ENCODE assay signal across 1 cellular context in genomic region chr1:32715901-32716311, GRCh38.
TF ChIP-seq lines count a peak whose summit lies in the region.

No MANE protein-coding gene starts in this region.

TF ChIP-seq in HepG2, 621 proteins besides CTCF, POLR2A, EP300 and RAD21 (continued from another document):
- no peak for TF ChIP-seq POGK (CRISPR knock-in tag; conservative IDR thresholded peaks at IDR 0.05)
- no peak for TF ChIP-seq ZNF713 (CRISPR knock-in tag; IDR thresholded peaks at IDR 0.05)
- no peak for TF ChIP-seq MEF2D (CRISPR knock-in tag; IDR thresholded peaks at IDR 0.05)
- no peak for TF ChIP-seq HNF4A (CRISPR knock-in tag; IDR thresholded peaks at IDR 0.05)
- TF ChIP-seq ZNF20 (CRISPR knock-in tag; IDR thresholded peaks at IDR 0.05): no peak
- no peak for TF ChIP-seq ZNF17 (CRISPR knock-in tag; IDR thresholded peaks at IDR 0.05)
- no peak for TF ChIP-seq FOXC1 (CRISPR knock-in tag; IDR thresholded peaks at IDR 0.05; ENCODE audit: borderline replicate concordance)
- peak; percentile 3; the same call in 1 of the 2 replicates for TF ChIP-seq ZNF879 (CRISPR knock-in tag; IDR thresholded peaks at IDR 0.05)
- TF ChIP-seq POLR2AphosphoS2 (IDR thresholded peaks at IDR 0.05; ENCODE audit: low read depth, low read length): no peak
- no peak for TF ChIP-seq KAT2B (IDR thresholded peaks at IDR 0.05; ENCODE audit: borderline replicate concordance, low read depth, low read length)
- no peak for TF ChIP-seq MXD3 (CRISPR knock-in tag; IDR thresholded peaks at IDR 0.05)
- no peak for TF ChIP-seq ZBTB4 (CRISPR knock-in tag; IDR thresholded peaks at IDR 0.05; ENCODE audit: borderline replicate concordance)
- TF ChIP-seq SRSF1 (optimal IDR thresholded peaks at IDR 0.05; ENCODE audit: low read depth, low read length): no peak
- TF ChIP-seq NFYB (CRISPR knock-in tag; IDR thresholded peaks at IDR 0.05): no peak
- TF ChIP-seq TBX2 (CRISPR knock-in tag; IDR thresholded peaks at IDR 0.05; ENCODE audit: borderline replicate concordance): no peak
- TF ChIP-seq MAFK (conservative IDR thresholded peaks at IDR 0.05 in 1 of 2, IDR thresholded peaks at IDR 0.05 in 1 of 2; ENCODE audit: low read length in 2 of 2): no peak
- 0 out of 2 replicates have a peak, but pooled peaks have one; percentile 17 for TF ChIP-seq ZNF136 (CRISPR knock-in tag; IDR thresholded peaks at IDR 0.05; ENCODE audit: low read depth)
- TF ChIP-seq YY1 (IDR thresholded peaks at IDR 0.05; ENCODE audit: insufficient read depth, insufficient replicate concordance, low read depth, low read length): no peak
- peak; percentile 73 for TF ChIP-seq ZNF629 (CRISPR knock-in tag; conservative IDR thresholded peaks at IDR 0.05)
- no peak for TF ChIP-seq ZNF704 (CRISPR knock-in tag; IDR thresholded peaks at IDR 0.05; ENCODE audit: borderline replicate concordance)
- TF ChIP-seq ZNF782 (CRISPR knock-in tag; IDR thresholded peaks at IDR 0.05; ENCODE audit: borderline replicate concordance): no peak
- TF ChIP-seq ZNF644 (CRISPR knock-in tag; IDR thresholded peaks at IDR 0.05; ENCODE audit: low read depth): no peak
- TF ChIP-seq TEF (CRISPR knock-in tag; IDR thresholded peaks at IDR 0.05): no peak
- no peak for TF ChIP-seq AHDC1 (CRISPR knock-in tag; IDR thresholded peaks at IDR 0.05; ENCODE audit: borderline replicate concordance)
- TF ChIP-seq SCMH1 (CRISPR knock-in tag; IDR thresholded peaks at IDR 0.05; ENCODE audit: borderline replicate concordance): no peak
- no peak for TF ChIP-seq YEATS2 (CRISPR knock-in tag; IDR thresholded peaks at IDR 0.05; ENCODE audit: borderline replicate concordance)
- TF ChIP-seq DNMT1 (CRISPR knock-in tag; IDR thresholded peaks at IDR 0.05): no peak
- TF ChIP-seq ZNF83 (CRISPR knock-in tag; IDR thresholded peaks at IDR 0.05; ENCODE audit: borderline replicate concordance): no peak
- no peak for TF ChIP-seq E2F1 (CRISPR knock-in tag; IDR thresholded peaks at IDR 0.05)
- TF ChIP-seq CREB1 (IDR thresholded peaks at IDR 0.05): no peak
- 0 out of 2 replicates have a peak, but pooled peaks have one; percentile 6 for TF ChIP-seq CREB1 (CRISPR knock-in tag; IDR thresholded peaks at IDR 0.05)
- no peak for TF ChIP-seq TSC22D2 (CRISPR knock-in tag; IDR thresholded peaks at IDR 0.05; ENCODE audit: borderline replicate concordance)
- TF ChIP-seq THAP7 (CRISPR knock-in tag; IDR thresholded peaks at IDR 0.05): 0 out of 2 replicates have a peak, but pooled peaks have one; percentile 14
- no peak for TF ChIP-seq RARG (CRISPR knock-in tag; IDR thresholded peaks at IDR 0.05; ENCODE audit: low read depth)
- no peak for TF ChIP-seq MAFF (IDR thresholded peaks at IDR 0.05; ENCODE audit: low read depth, low read length)
- TF ChIP-seq HIC2 (CRISPR knock-in tag; IDR thresholded peaks at IDR 0.05; ENCODE audit: low read depth): no peak
- no peak for TF ChIP-seq ZNF143 (CRISPR knock-in tag; IDR thresholded peaks at IDR 0.05)
- TF ChIP-seq ZMYM4 (CRISPR knock-in tag; IDR thresholded peaks at IDR 0.05): no peak
- no peak for TF ChIP-seq ERF (CRISPR knock-in tag; IDR thresholded peaks at IDR 0.05)
- no peak for TF ChIP-seq ZNF737 (CRISPR knock-in tag; IDR thresholded peaks at IDR 0.05; ENCODE audit: borderline replicate concordance)
- no peak for TF ChIP-seq ZNF280B (CRISPR knock-in tag; IDR thresholded peaks at IDR 0.05; ENCODE audit: borderline replicate concordance)
- TF ChIP-seq NFYC (CRISPR knock-in tag; IDR thresholded peaks at IDR 0.05): no peak
- no peak for TF ChIP-seq KDM1A (CRISPR knock-in tag; IDR thresholded peaks at IDR 0.05)
- no peak for TF ChIP-seq PLRG1 (conservative IDR thresholded peaks at IDR 0.05)
- peak; percentile 25; the same call in 1 of the 2 replicates for TF ChIP-seq CEBPB (IDR thresholded peaks at IDR 0.05; ENCODE audit: borderline replicate concordance, low read depth, low read length)
- no peak for TF ChIP-seq CAMTA2 (CRISPR knock-in tag; IDR thresholded peaks at IDR 0.05; ENCODE audit: borderline replicate concordance)
- no peak for TF ChIP-seq ZNF749 (CRISPR knock-in tag; IDR thresholded peaks at IDR 0.05; ENCODE audit: borderline replicate concordance)
- TF ChIP-seq IRX3 (CRISPR knock-in tag; IDR thresholded peaks at IDR 0.05; ENCODE audit: borderline replicate concordance, low read depth): no peak
- TF ChIP-seq MTF1 (CRISPR knock-in tag; IDR thresholded peaks at IDR 0.05): no peak
